Comparison of ENCODE assay signal across 15 cellular contexts in the genomic region with DNA sequence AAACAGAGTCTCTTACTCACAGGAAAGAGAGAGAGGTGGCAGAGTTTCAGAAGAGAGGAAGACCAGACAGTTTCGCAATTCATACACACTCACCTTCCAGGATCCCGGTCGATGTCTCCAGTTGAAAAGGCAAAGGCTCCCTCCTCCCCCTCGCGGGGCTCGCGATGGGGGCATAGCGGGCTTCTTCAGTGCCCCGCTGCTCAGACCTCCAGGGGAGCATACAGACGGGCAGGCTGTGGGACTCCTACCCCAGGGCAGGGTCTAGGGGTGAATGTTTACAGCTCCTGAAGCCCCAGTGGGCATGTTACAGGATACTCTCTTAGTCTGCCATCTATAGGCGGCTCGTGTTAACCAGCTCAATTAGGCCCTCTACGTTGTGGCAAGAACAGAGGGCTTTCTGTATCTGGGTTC.
DNase-seq lines count a peak whose midpoint lies in the region; ATAC-seq and TF ChIP-seq lines count a peak whose summit lies in the region.
"Had no signal": no experiment of that assay in that cellular context is flagged by ENCODE, and none has a peak within 500 bp of the region (broad histone marks: within the 10 kb centered on the region; RNA-seq: fewer than 3 reads in every experiment).

No MANE protein-coding gene starts in this region.

- TF ChIP-seq CTCF in WERI-Rb-1 (IDR thresholded peaks at IDR 0.05; ENCODE audit: low read depth, low read length) (peak; percentile 29; the same call in 1 of the 2 replicates), testis (IDR thresholded peaks at IDR 0.05) (no peak)

- H3K4me1 ChIP-seq in testis: no peaks in the 10 kb centered on the region
- H3K4me1 ChIP-seq: lower lobe of right lung had no signal

- intact Hi-C loops in testis (cut with DNase I; ENCODE audit: low total_unique reads): no loop called here

- DNase-seq in LHCN-M2 (ENCODE audit: low read depth) (peak; percentile 0), WERI-Rb-1 (peak; percentile 23), iPS-NIHi7 (ENCODE audit: extremely low spot score) (peak; percentile 20), testis (peak; percentile 18), medulla oblongata (ENCODE audit: extremely low spot score) (no peak), SW 1271 (lab: John Stamatoyannopoulos, UW) (no peak)
- DNase-seq in stimulated activated CD8-positive, alpha-beta memory T cell treated with anti-CD3 and anti-CD28 coated beads, Interleukin-4, amount 100 ng/mL, for 48 hours: no peak
- DNase-seq: activated CD4-positive, alpha-beta memory T cell treated with anti-CD3 and anti-CD28 coated beads for 36 hours; CD4-positive, alpha-beta memory T cell; lower lobe of right lung; NCI-H345; occipital lobe; T-helper 9 cell had no signal

- TF ChIP-seq POLR2A in testis (IDR thresholded peaks at IDR 0.05): no peak

- no peak overlapping the region for H3K27ac ChIP-seq in WERI-Rb-1
- H3K27ac ChIP-seq in testis: no peak overlapping the region
- H3K27ac ChIP-seq: lower lobe of right lung, skin epidermis had no signal

- no peak overlapping the region for H3K4me3 ChIP-seq in WERI-Rb-1 (ENCODE audit: low read depth, low read length)
- peak overlapping the region; percentile 42 to 45 for H3K4me3 ChIP-seq in testis
- H3K4me3 ChIP-seq: lower lobe of right lung, skin epidermis had no signal

- H3K36me3 ChIP-seq in WERI-Rb-1 (no peaks in the 10 kb centered on the region), testis (ENCODE audit: low read depth, missing control alignments) (no peaks in the 10 kb centered on the region)
- H3K36me3 ChIP-seq: lower lobe of right lung had no signal

- H3K9me3 ChIP-seq in WERI-Rb-1 (ENCODE audit: severe bottlenecking): no peaks in the 10 kb centered on the region
- H3K9me3 ChIP-seq in testis: no peaks in the 10 kb centered on the region
- H3K9me3 ChIP-seq: lower lobe of right lung had no signal

- 46 to 52% methylated on average over 13 of the region's 13 CpGs for WGBS in testis, 2 donors

- H3K27me3 ChIP-seq in WERI-Rb-1 (ENCODE audit: insufficient read depth, low read depth, severe bottlenecking) (no peaks in the 10 kb centered on the region), testis (no peaks in the 10 kb centered on the region)

- no peak for ATAC-seq in GM19395 (IDR thresholded peaks at IDR 0.05; ENCODE audit: unreplicated experiment)
- ATAC-seq: lower lobe of right lung had no signal

Comparison
In these comparisons a context has a peak if more than half of its experiments do, and no peak if none do; other contexts are left out.
1. DNase-seq: peak in LHCN-M2 (single experiment), WERI-Rb-1 (single experiment), iPS-NIHi7 (single experiment) and testis (single experiment); none in medulla oblongata (single experiment), stimulated activated CD8-positive, alpha-beta memory T cell treated with anti-CD3 and anti-CD28 coated beads, Interleukin-4, amount 100 ng/mL, for 48 hours (single experiment) and SW 1271 (0 of 2).